Comparison of ENCODE assay signal across 13 cellular contexts in genomic region chr12:44748950-44749468, GRCh38.
"Had no signal": no experiment of that assay in that cellular context is flagged by ENCODE, and none has a peak within 500 bp of the region (broad histone marks: within the 10 kb centered on the region; RNA-seq: fewer than 3 reads in every experiment).

No MANE protein-coding gene starts in this region.

- ATAC-seq: activated CD8-positive, alpha-beta T cell treated with anti-CD3 and anti-CD28 coated beads for 36 hours; stimulated activated naive CD8-positive, alpha-beta T cell treated with anti-CD3 and anti-CD28 coated beads, Interleukin-15, Interleukin-2, amounts not matched to agents 100 U/mL and 50 U/mL, for 24 hours had no signal

- H3K4me1 Mint-ChIP-seq: activated CD4-positive, alpha-beta T cell treated with anti-CD3 and anti-CD28 coated beads, Interleukin-2, amount 10 ng/mL, durations not matched to agents 24 days and 14 days; nephron progenitor cell had no signal

- H3K27ac Mint-ChIP-seq: activated CD4-positive, alpha-beta T cell treated with anti-CD3 and anti-CD28 coated beads, Interleukin-2, amount 10 ng/mL, durations not matched to agents 24 days and 14 days; activated CD8-positive, alpha-beta T cell treated with anti-CD3 and anti-CD28 coated beads for 36 hours; activated naive CD4-positive, alpha-beta T cell treated with anti-CD3 and anti-CD28 coated beads for 36 hours; activated T-cell treated with anti-CD3 and anti-CD28 coated beads, Interleukin-2, amount 50 U/mL, for 24 hours; nephron progenitor cell had no signal

- H3K4me3 Mint-ChIP-seq: activated CD4-positive, alpha-beta T cell treated with anti-CD3 and anti-CD28 coated beads, Interleukin-2, amount 10 ng/mL, durations not matched to agents 24 days and 14 days; activated CD8-positive, alpha-beta T cell treated with anti-CD3 and anti-CD28 coated beads for 36 hours; activated naive CD4-positive, alpha-beta T cell treated with anti-CD3 and anti-CD28 coated beads for 36 hours; activated T-cell treated with anti-CD3 and anti-CD28 coated beads, Interleukin-2, amount 50 U/mL, for 24 hours; nephron progenitor cell had no signal

- H3K27me3 Mint-ChIP-seq: activated CD4-positive, alpha-beta T cell treated with anti-CD3 and anti-CD28 coated beads, Interleukin-2, amount 10 ng/mL, durations not matched to agents 24 days and 14 days; activated CD8-positive, alpha-beta T cell treated with anti-CD3 and anti-CD28 coated beads for 36 hours; activated T-cell treated with anti-CD3 and anti-CD28 coated beads, Interleukin-2, amount 50 U/mL, for 24 hours had no signal

- DNase-seq: activated CD4-positive, alpha-beta T cell treated with anti-CD3 and anti-CD28 coated beads, Interleukin-2, amount 10 ng/mL, durations not matched to agents 24 days and 14 days; activated CD8-positive, alpha-beta T cell treated with anti-CD3 and anti-CD28 coated beads for 36 hours; activated naive CD4-positive, alpha-beta T cell treated with anti-CD3 and anti-CD28 coated beads for 36 hours; activated T-cell treated with anti-CD3 and anti-CD28 coated beads, Interleukin-2, amount 50 U/mL, for 24 hours; cerebellar nuclear complex; effector CD4-positive, alpha-beta T cell; hypothalamus; islet precursor cell; nephron progenitor cell; stimulated activated naive CD8-positive, alpha-beta T cell treated with anti-CD3 and anti-CD28 coated beads, Interleukin-15, Interleukin-2, amounts not matched to agents 100 U/mL and 50 U/mL, for 24 hours; substantia nigra; T1000; tibial artery had no signal
